In the genomic region with DNA sequence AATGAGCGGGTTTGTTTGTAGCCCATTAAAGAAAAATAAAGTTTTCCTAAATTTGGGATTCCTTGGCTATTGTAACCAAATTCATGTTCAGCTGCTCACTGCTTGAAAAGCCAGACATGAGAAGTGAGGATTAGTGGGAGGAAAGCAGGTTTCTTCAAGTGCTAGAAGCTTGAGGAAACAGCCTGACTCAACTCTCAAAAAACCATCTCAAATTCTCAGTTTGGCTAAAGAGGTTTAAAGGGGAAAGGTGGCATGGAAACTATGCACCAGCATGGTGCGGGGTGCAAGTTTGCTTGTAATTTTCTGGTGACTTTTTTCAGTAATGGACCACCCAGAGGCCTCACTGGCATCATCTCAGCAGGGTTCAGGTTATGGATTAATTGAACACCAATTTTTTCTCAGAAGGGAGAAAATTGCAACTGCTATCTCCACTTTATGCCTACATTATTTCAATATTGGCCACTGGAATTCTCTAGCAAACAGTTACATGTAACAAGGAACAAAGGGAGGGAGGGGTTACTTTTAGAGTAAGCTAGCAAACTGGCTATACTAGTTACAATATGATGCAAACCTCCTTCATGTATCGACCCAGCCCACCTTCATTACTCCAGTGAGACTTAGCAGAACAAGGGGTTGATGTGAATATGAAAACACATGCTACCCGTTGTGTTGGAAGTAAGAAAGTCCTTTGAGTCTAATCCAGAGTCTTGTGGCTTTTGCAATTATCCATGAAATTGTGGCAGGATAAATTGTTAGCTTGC, we compare ENCODE assay signal across 23 cellular contexts.
"Had no signal": no experiment of that assay in that cellular context is flagged by ENCODE, and none has a peak within 500 bp of the region (broad histone marks: within the 10 kb centered on the region; RNA-seq: fewer than 3 reads in every experiment).

No MANE protein-coding gene starts in this region.

- H3K4me2 ChIP-seq: neural progenitor cell had no signal

- H3K9me3 ChIP-seq: left ventricle myocardium inferior, pancreas, testis, tibial nerve had no signal

- H2AFZ ChIP-seq: neural progenitor cell had no signal

- H3K4me3 ChIP-seq: dorsolateral prefrontal cortex, left ventricle myocardium inferior, lung, neural progenitor cell, pancreas, testis, tibial nerve had no signal

- H3K36me3 Mint-ChIP-seq: natural killer cell treated with Interleukin-12 subunit alpha and Interleukin-12 subunit beta and Interleukin-15 and Interleukin-18, amount 100 ng/mL, for 72 hours; neural progenitor cell had no signal

- ATAC-seq: foreskin keratinocyte; left cardiac atrium; natural killer cell treated with Interleukin-12 subunit alpha and Interleukin-12 subunit beta and Interleukin-15 and Interleukin-18, amount 100 ng/mL, for 72 hours; pancreas; right cardiac atrium had no signal

- H3K4me3 Mint-ChIP-seq: immature natural killer cell; natural killer cell treated with Interleukin-12 subunit alpha and Interleukin-12 subunit beta and Interleukin-15 and Interleukin-18, amount 100 ng/mL, for 72 hours; neural progenitor cell; stimulated activated naive CD8-positive, alpha-beta T cell treated with anti-CD3 and anti-CD28 coated beads, Interleukin-15, Interleukin-2, amounts not matched to agents 100 ng/mL and 50 ng/mL, for 24 hours had no signal

- H3K36me3 ChIP-seq: left ventricle myocardium inferior, neural progenitor cell, pancreas, tibial nerve had no signal

- FAIRE-seq: endometrium, kidney, pancreas, small intestine had no signal

- DNase-seq: cortex of kidney; dorsolateral prefrontal cortex; effector CD8-positive, alpha-beta T cell; foreskin keratinocyte; immature natural killer cell; kidney; left cardiac atrium; left ventricle myocardium inferior; mesenchymal stem cell; midbrain; nucleus accumbens; pancreas; right cardiac atrium; small intestine; stimulated activated CD4-positive, alpha-beta T cell treated with anti-CD3 and anti-CD28 coated beads, Interleukin-2, amount 100 ng/mL, for 48 hours; testis had no signal

- H3K9ac ChIP-seq: neural progenitor cell had no signal

- H3K27ac ChIP-seq: dorsolateral prefrontal cortex, foreskin keratinocyte, left ventricle myocardium inferior, neural progenitor cell, pancreas, testis, tibial nerve had no signal

- H3K27me3 Mint-ChIP-seq: stimulated activated naive CD8-positive, alpha-beta T cell treated with anti-CD3 and anti-CD28 coated beads, Interleukin-15, Interleukin-2, amounts not matched to agents 100 ng/mL and 50 ng/mL, for 24 hours had no signal

- H3K4me1 ChIP-seq: neural progenitor cell, testis had no signal

- H3K27me3 ChIP-seq: dorsolateral prefrontal cortex, foreskin keratinocyte, pancreas, testis, tibial nerve had no signal

- H3K27ac Mint-ChIP-seq: immature natural killer cell; natural killer cell treated with Interleukin-12 subunit alpha and Interleukin-12 subunit beta and Interleukin-15 and Interleukin-18, amount 100 ng/mL, for 72 hours; progenitor cell of endocrine pancreas; stimulated activated naive CD8-positive, alpha-beta T cell treated with anti-CD3 and anti-CD28 coated beads, Interleukin-15, Interleukin-2, amounts not matched to agents 100 ng/mL and 50 ng/mL, for 24 hours had no signal

- H3K9me3 Mint-ChIP-seq: immature natural killer cell; natural killer cell treated with Interleukin-12 subunit alpha and Interleukin-12 subunit beta and Interleukin-15 and Interleukin-18, amount 100 ng/mL, for 72 hours; stimulated activated naive CD8-positive, alpha-beta T cell treated with anti-CD3 and anti-CD28 coated beads, Interleukin-15, Interleukin-2, amounts not matched to agents 100 ng/mL and 50 ng/mL, for 24 hours had no signal
